2 cellular contexts compared by ENCODE assay signal in the genomic region with DNA sequence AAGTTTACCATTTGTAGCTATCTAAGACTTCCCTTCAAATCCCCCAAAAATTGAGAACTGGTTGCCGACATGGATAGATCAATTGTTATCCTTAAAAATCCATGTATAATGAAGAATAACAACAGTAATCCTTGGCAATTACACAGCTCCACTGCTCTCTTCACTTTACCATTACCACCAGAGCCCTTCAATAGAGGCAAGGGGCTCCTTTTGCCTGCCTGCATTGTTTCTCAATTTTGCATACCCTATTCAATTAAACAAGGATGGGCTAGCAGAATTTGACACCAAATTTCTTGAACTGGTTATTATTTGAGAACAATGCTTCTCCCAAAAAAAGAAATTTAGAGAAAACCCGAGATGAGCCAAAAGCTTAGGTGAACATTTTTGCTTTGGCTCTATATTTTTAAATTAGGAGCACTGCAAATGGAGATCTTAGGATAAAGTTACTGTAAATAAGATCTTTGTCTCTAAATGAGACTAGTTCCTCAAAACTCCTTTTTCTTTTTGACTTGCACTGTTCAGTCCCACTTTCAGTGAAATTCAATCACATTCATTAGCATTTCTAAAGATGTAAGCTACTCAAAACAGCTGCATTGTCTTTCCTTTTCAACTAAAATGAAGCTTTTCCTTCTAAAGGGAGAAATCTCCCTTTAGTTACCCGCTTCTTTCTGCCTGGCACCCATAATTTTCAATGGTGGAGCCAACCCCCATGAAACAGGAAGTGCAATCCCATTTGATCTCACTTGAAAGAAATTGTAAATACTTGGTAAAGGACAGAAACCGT.
A peak's percentile ranks its signal among the peaks of the same experiment; 100 is the strongest.
TF ChIP-seq lines count a peak whose summit lies in the region.

No MANE protein-coding gene starts in this region.

TF ChIP-seq in GM23338, 12 proteins besides CTCF, POLR2A, EP300 and RAD21:
- no peak for TF ChIP-seq NANOG (IDR thresholded peaks at IDR 0.05; ENCODE audit: borderline replicate concordance)
- TF ChIP-seq, protein P1, sequence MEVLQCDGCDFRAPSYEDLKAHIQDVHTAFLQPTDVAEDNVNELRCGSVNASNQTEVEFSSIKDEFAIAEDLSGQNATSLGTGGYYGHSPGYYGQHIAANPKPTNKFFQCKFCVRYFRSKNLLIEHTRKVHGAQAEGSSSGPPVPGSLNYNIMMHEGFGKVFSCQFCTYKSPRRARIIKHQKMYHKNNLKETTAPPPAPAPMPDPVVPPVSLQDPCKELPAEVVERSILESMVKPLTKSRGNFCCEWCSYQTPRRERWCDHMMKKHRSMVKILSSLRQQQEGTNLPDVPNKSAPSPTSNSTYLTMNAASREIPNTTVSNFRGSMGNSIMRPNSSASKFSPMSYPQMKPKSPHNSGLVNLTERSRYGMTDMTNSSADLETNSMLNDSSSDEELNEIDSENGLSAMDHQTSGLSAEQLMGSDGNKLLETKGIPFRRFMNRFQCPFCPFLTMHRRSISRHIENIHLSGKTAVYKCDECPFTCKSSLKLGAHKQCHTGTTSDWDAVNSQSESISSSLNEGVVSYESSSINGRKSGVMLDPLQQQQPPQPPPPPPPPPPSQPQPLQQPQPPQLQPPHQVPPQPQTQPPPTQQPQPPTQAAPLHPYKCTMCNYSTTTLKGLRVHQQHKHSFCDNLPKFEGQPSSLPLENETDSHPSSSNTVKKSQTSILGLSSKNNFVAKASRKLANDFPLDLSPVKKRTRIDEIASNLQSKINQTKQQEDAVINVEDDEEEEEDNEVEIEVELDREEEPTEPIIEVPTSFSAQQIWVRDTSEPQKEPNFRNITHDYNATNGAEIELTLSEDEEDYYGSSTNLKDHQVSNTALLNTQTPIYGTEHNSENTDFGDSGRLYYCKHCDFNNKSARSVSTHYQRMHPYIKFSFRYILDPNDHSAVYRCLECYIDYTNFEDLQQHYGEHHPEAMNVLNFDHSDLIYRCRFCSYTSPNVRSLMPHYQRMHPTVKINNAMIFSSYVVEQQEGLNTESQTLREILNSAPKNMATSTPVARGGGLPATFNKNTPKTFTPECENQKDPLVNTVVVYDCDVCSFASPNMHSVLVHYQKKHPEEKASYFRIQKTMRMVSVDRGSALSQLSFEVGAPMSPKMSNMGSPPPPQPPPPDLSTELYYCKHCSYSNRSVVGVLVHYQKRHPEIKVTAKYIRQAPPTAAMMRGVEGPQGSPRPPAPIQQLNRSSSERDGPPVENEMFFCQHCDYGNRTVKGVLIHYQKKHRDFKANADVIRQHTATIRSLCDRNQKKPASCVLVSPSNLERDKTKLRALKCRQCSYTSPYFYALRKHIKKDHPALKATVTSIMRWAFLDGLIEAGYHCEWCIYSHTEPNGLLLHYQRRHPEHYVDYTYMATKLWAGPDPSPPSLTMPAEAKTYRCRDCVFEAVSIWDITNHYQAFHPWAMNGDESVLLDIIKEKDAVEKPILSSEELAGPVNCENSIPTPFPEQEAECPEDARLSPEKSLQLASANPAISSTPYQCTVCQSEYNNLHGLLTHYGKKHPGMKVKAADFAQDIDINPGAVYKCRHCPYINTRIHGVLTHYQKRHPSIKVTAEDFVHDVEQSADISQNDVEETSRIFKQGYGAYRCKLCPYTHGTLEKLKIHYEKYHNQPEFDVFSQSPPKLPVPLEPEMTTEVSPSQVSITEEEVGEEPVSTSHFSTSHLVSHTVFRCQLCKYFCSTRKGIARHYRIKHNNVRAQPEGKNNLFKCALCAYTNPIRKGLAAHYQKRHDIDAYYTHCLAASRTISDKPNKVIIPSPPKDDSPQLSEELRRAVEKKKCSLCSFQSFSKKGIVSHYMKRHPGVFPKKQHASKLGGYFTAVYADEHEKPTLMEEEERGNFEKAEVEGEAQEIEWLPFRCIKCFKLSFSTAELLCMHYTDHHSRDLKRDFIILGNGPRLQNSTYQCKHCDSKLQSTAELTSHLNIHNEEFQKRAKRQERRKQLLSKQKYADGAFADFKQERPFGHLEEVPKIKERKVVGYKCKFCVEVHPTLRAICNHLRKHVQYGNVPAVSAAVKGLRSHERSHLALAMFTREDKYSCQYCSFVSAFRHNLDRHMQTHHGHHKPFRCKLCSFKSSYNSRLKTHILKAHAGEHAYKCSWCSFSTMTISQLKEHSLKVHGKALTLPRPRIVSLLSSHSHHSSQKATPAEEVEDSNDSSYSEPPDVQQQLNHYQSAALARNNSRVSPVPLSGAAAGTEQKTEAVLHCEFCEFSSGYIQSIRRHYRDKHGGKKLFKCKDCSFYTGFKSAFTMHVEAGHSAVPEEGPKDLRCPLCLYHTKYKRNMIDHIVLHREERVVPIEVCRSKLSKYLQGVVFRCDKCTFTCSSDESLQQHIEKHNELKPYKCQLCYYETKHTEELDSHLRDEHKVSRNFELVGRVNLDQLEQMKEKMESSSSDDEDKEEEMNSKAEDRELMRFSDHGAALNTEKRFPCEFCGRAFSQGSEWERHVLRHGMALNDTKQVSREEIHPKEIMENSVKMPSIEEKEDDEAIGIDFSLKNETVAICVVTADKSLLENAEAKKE (CRISPR knock-in tag; IDR thresholded peaks at IDR 0.05): no peak
- TF ChIP-seq CREB1 (CRISPR knock-in tag; IDR thresholded peaks at IDR 0.05; ENCODE audit: low read depth): no peak
- no peak for TF ChIP-seq EZH2 (IDR thresholded peaks at IDR 0.05; ENCODE audit: low read depth, unreplicated experiment)
- TF ChIP-seq EZH2phosphoT487 (IDR thresholded peaks at IDR 0.05; ENCODE audit: unreplicated experiment): no peak
- TF ChIP-seq STAT1 (IDR thresholded peaks at IDR 0.05; ENCODE audit: unreplicated experiment): no peak
- TF ChIP-seq, protein P2, sequence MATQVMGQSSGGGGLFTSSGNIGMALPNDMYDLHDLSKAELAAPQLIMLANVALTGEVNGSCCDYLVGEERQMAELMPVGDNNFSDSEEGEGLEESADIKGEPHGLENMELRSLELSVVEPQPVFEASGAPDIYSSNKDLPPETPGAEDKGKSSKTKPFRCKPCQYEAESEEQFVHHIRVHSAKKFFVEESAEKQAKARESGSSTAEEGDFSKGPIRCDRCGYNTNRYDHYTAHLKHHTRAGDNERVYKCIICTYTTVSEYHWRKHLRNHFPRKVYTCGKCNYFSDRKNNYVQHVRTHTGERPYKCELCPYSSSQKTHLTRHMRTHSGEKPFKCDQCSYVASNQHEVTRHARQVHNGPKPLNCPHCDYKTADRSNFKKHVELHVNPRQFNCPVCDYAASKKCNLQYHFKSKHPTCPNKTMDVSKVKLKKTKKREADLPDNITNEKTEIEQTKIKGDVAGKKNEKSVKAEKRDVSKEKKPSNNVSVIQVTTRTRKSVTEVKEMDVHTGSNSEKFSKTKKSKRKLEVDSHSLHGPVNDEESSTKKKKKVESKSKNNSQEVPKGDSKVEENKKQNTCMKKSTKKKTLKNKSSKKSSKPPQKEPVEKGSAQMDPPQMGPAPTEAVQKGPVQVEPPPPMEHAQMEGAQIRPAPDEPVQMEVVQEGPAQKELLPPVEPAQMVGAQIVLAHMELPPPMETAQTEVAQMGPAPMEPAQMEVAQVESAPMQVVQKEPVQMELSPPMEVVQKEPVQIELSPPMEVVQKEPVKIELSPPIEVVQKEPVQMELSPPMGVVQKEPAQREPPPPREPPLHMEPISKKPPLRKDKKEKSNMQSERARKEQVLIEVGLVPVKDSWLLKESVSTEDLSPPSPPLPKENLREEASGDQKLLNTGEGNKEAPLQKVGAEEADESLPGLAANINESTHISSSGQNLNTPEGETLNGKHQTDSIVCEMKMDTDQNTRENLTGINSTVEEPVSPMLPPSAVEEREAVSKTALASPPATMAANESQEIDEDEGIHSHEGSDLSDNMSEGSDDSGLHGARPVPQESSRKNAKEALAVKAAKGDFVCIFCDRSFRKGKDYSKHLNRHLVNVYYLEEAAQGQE (IDR thresholded peaks at IDR 0.05; ENCODE audit: unreplicated experiment): no peak
- TF ChIP-seq JUNB (IDR thresholded peaks at IDR 0.05; ENCODE audit: unreplicated experiment): no peak
- no peak for TF ChIP-seq ZNF331 (CRISPR knock-in tag; IDR thresholded peaks at IDR 0.05; ENCODE audit: low read depth)
- no peak for TF ChIP-seq ZNF114 (CRISPR knock-in tag; IDR thresholded peaks at IDR 0.05)

TF ChIP-seq in H1, 55 proteins besides CTCF, POLR2A, EP300 and RAD21:
- TF ChIP-seq KDM1A (IDR thresholded peaks at IDR 0.05; ENCODE audit: borderline replicate concordance, low read length) (0 out of 2 replicates have a peak, but pooled peaks have one; percentile 10), SRF (IDR thresholded peaks at IDR 0.05; ENCODE audit: low read depth, low read length) (no peak), HDAC2 (IDR thresholded peaks at IDR 0.05; ENCODE audit: borderline replicate concordance in 1 of 2, low read depth in 2 of 2, low read length in 2 of 2) (no peak)
